ENCODE assay signal across 2 cellular contexts in genomic region chr22:31040542-31041398, GRCh38.
TF ChIP-seq lines count a peak whose summit lies in the region.

No MANE protein-coding gene starts in this region.

TF ChIP-seq in IMR-90, 13 proteins besides CTCF, POLR2A, EP300 and RAD21:
- TF ChIP-seq MAFK (IDR thresholded peaks at IDR 0.05; ENCODE audit: low read depth, low read length) (no peak), BHLHE40 (IDR thresholded peaks at IDR 0.05; ENCODE audit: low read depth, low read length) (no peak), SMC3 (IDR thresholded peaks at IDR 0.05; ENCODE audit: low read depth, low read length) (no peak), MAZ (IDR thresholded peaks at IDR 0.05; ENCODE audit: borderline replicate concordance, low read depth, low read length) (no peak), NFE2L2 (IDR thresholded peaks at IDR 0.05; ENCODE audit: low read depth, low read length) (no peak), CHD1 (IDR thresholded peaks at IDR 0.05; ENCODE audit: low read depth, low read length) (no peak), FOS (IDR thresholded peaks at IDR 0.05; ENCODE audit: low read depth, low read length) (no peak), CEBPB (IDR thresholded peaks at IDR 0.05; ENCODE audit: low read depth, low read length) (no peak), RFX5 (IDR thresholded peaks at IDR 0.05; ENCODE audit: low read depth, low read length) (no peak), RCOR1 (IDR thresholded peaks at IDR 0.05; ENCODE audit: insufficient replicate concordance, low read length) (no peak)
- TF ChIP-seq, protein P1, sequence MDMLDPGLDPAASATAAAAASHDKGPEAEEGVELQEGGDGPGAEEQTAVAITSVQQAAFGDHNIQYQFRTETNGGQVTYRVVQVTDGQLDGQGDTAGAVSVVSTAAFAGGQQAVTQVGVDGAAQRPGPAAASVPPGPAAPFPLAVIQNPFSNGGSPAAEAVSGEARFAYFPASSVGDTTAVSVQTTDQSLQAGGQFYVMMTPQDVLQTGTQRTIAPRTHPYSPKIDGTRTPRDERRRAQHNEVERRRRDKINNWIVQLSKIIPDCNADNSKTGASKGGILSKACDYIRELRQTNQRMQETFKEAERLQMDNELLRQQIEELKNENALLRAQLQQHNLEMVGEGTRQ (IDR thresholded peaks at IDR 0.05; ENCODE audit: low read depth, low read length), result no peak
TF ChIP-seq in IMR-90: peak in this region for 0.

TF ChIP-seq in K562, 482 proteins besides CTCF, POLR2A, EP300 and RAD21:
- no peak for TF ChIP-seq SUPT5H (IDR thresholded peaks at IDR 0.05)
- TF ChIP-seq ZNF232 (CRISPR knock-in tag; IDR thresholded peaks at IDR 0.05), result no peak
- no peak for TF ChIP-seq ZHX1 (conservative IDR thresholded peaks at IDR 0.05; ENCODE audit: low read length)
- no peak for TF ChIP-seq KAT7 (CRISPR knock-in tag; IDR thresholded peaks at IDR 0.05; ENCODE audit: borderline replicate concordance)
- TF ChIP-seq NFE2 (IDR thresholded peaks at IDR 0.05; ENCODE audit: low read depth), result no peak
- TF ChIP-seq SMARCA4 (IDR thresholded peaks at IDR 0.05), result no peak
- TF ChIP-seq ZNF354B (CRISPR knock-in tag; IDR thresholded peaks at IDR 0.05), result no peak
- peak; percentile 45; the same call in 1 of the 2 replicates for TF ChIP-seq SMARCA5 (IDR thresholded peaks at IDR 0.05)
- no peak for TF ChIP-seq ZNF263 (CRISPR knock-in tag; IDR thresholded peaks at IDR 0.05; ENCODE audit: borderline replicate concordance)
- 0 out of 2 replicates have a peak, but pooled peaks have one; percentile 48 for TF ChIP-seq BCOR (IDR thresholded peaks at IDR 0.05)
- no peak for TF ChIP-seq HNRNPUL1 (IDR thresholded peaks at IDR 0.05; ENCODE audit: low read length)
- no peak for TF ChIP-seq SMC3 (conservative IDR thresholded peaks at IDR 0.05; ENCODE audit: insufficient read depth, low read depth, low read length)
- no peak for TF ChIP-seq ZNF75A (CRISPR knock-in tag; IDR thresholded peaks at IDR 0.05)
- no peak for TF ChIP-seq ZNF740 (CRISPR knock-in tag; IDR thresholded peaks at IDR 0.05)
- TF ChIP-seq ZNF740 (tag; IDR thresholded peaks at IDR 0.05), result no peak
- no peak for TF ChIP-seq DEAF1 (CRISPR knock-in tag; IDR thresholded peaks at IDR 0.05)
- TF ChIP-seq RBM25 (IDR thresholded peaks at IDR 0.05; ENCODE audit: low read depth, low read length, severe bottlenecking), result peak; percentile 93
- no peak for TF ChIP-seq TEAD4 (IDR thresholded peaks at IDR 0.05; ENCODE audit: low read length)
- no peak for TF ChIP-seq TEAD4 (CRISPR knock-in tag; IDR thresholded peaks at IDR 0.05; ENCODE audit: borderline replicate concordance)
- TF ChIP-seq RCOR1 (IDR thresholded peaks at IDR 0.05; ENCODE audit: borderline replicate concordance in 1 of 2, low read depth in 2 of 2, low read length in 2 of 2), result peak in 1 of 2 experiments; percentile 24; a peak in 1 of 4 replicates
- TF ChIP-seq RNF2 (IDR thresholded peaks at IDR 0.05), result no peak
- no peak for TF ChIP-seq CREBBP (IDR thresholded peaks at IDR 0.05; ENCODE audit: low read depth, low read length)
- TF ChIP-seq NFIC (IDR thresholded peaks at IDR 0.05), result peak; percentile 77
- TF ChIP-seq, protein P2, sequence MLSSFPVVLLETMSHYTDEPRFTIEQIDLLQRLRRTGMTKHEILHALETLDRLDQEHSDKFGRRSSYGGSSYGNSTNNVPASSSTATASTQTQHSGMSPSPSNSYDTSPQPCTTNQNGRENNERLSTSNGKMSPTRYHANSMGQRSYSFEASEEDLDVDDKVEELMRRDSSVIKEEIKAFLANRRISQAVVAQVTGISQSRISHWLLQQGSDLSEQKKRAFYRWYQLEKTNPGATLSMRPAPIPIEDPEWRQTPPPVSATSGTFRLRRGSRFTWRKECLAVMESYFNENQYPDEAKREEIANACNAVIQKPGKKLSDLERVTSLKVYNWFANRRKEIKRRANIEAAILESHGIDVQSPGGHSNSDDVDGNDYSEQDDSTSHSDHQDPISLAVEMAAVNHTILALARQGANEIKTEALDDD (IDR thresholded peaks at IDR 0.05), result no peak
- no peak for TF ChIP-seq KLF13 (tag; IDR thresholded peaks at IDR 0.05; ENCODE audit: borderline replicate concordance, low read depth)
- no peak for TF ChIP-seq E2F6 (IDR thresholded peaks at IDR 0.05; ENCODE audit: borderline replicate concordance in 1 of 2, extremely low read depth in 1 of 2, insufficient read depth in 1 of 2, insufficient read length in 1 of 2, low read depth in 1 of 2, low read length in 1 of 2, poor library complexity in 1 of 2, severe bottlenecking in 1 of 2)
- TF ChIP-seq, protein P3, sequence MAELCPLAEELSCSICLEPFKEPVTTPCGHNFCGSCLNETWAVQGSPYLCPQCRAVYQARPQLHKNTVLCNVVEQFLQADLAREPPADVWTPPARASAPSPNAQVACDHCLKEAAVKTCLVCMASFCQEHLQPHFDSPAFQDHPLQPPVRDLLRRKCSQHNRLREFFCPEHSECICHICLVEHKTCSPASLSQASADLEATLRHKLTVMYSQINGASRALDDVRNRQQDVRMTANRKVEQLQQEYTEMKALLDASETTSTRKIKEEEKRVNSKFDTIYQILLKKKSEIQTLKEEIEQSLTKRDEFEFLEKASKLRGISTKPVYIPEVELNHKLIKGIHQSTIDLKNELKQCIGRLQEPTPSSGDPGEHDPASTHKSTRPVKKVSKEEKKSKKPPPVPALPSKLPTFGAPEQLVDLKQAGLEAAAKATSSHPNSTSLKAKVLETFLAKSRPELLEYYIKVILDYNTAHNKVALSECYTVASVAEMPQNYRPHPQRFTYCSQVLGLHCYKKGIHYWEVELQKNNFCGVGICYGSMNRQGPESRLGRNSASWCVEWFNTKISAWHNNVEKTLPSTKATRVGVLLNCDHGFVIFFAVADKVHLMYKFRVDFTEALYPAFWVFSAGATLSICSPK (IDR thresholded peaks at IDR 0.05; ENCODE audit: borderline replicate concordance), result no peak
- no peak for TF ChIP-seq KDM1A (IDR thresholded peaks at IDR 0.05)
- TF ChIP-seq PTTG1 (tag; IDR thresholded peaks at IDR 0.05; ENCODE audit: low read depth), result no peak
TF ChIP-seq in K562: peak in this region for 5.
